In the genomic region with DNA sequence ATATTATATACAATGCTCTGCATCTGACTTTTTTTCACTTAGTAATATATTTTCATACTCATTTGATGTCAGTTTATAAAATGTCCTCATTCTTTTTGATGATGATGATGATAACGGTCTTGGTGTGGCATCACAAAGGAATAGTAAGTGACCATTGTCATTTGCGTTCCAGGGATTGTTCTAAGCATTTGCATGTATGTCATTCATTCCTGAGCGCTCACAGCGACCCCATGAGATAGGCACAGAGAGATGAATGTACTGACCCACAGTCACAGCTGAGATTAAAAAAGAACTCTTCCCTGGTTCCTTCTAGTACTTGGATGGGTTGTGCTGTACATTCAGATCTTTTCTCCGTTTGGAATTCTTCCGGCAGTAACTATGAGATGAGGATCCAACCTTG, we compare ENCODE assay signal across 18 cellular contexts.
"Had no signal": no experiment of that assay in that cellular context is flagged by ENCODE, and none has a peak within 500 bp of the region (broad histone marks: within the 10 kb centered on the region; RNA-seq: fewer than 3 reads in every experiment).

No MANE protein-coding gene starts in this region.

- H3K9me3 Mint-ChIP-seq: effector memory CD8-positive, alpha-beta T cell; natural killer cell; stimulated activated naive CD8-positive, alpha-beta T cell treated with anti-CD3 and anti-CD28 coated beads, Interleukin-15, amount 100 ng/mL, for 72 hours had no signal

- H3K9ac ChIP-seq: parathyroid adenoma had no signal

- ATAC-seq: effector memory CD8-positive, alpha-beta T cell; left ventricle myocardium superior; lower lobe of right lung; natural killer cell; sciatic nerve; stimulated activated naive CD8-positive, alpha-beta T cell treated with anti-CD3 and anti-CD28 coated beads, Interleukin-15, amount 100 ng/mL, for 72 hours had no signal

- H3K4me1 ChIP-seq: lower lobe of right lung, suprapubic skin, transverse colon, vagina had no signal

- H3K9me3 ChIP-seq: lower lobe of right lung, suprapubic skin, transverse colon, vagina had no signal

- H3K79me2 ChIP-seq: parathyroid adenoma had no signal

- H3K36me3 ChIP-seq: lower lobe of right lung, suprapubic skin, transverse colon, vagina had no signal

- H3K27ac Mint-ChIP-seq: effector memory CD8-positive, alpha-beta T cell; natural killer cell; progenitor cell of endocrine pancreas; stimulated activated naive CD8-positive, alpha-beta T cell treated with anti-CD3 and anti-CD28 coated beads, Interleukin-15, amount 100 ng/mL, for 72 hours had no signal

- H3K27me3 ChIP-seq: suprapubic skin, transverse colon, vagina had no signal

- H3K4me3 Mint-ChIP-seq: effector memory CD8-positive, alpha-beta T cell; natural killer cell; stimulated activated naive CD8-positive, alpha-beta T cell treated with anti-CD3 and anti-CD28 coated beads, Interleukin-15, amount 100 ng/mL, for 72 hours had no signal

- H3K36me3 Mint-ChIP-seq: natural killer cell had no signal

- H3K4me2 ChIP-seq: smooth muscle cell had no signal

- DNase-seq: cortex of kidney; effector memory CD8-positive, alpha-beta T cell; left ventricle myocardium superior; lower lobe of right lung; natural killer cell; stimulated activated CD4-positive, alpha-beta T cell treated with anti-CD3 and anti-CD28 coated beads, Interleukin-12 subunit alpha, Interleukin-12 subunit beta, amount 100 ng/mL, for 4 hours; stimulated activated CD4-positive, alpha-beta T cell treated with anti-CD3 and anti-CD28 coated beads, Interleukin-1b, Interleukin-23, amount 100 ng/mL, for 48 hours; stimulated activated CD4-positive, alpha-beta T cell treated with anti-CD3 and anti-CD28 coated beads, Interleukin-4, amount 100 ng/mL, for 1 hour; stimulated activated CD8-positive, alpha-beta memory T cell treated with anti-CD3 and anti-CD28 coated beads, Interleukin-4, amount 100 ng/mL, for 48 hours; stimulated activated naive CD4-positive, alpha-beta T cell; stimulated activated naive CD8-positive, alpha-beta T cell treated with anti-CD3 and anti-CD28 coated beads, Interleukin-15, amount 100 ng/mL, for 72 hours; transverse colon had no signal

- H3K4me3 ChIP-seq: lower lobe of right lung, smooth muscle cell, suprapubic skin, transverse colon, vagina had no signal

- H3K4me1 Mint-ChIP-seq: natural killer cell; stimulated activated naive CD8-positive, alpha-beta T cell treated with anti-CD3 and anti-CD28 coated beads, Interleukin-15, amount 100 ng/mL, for 72 hours had no signal

- H3K27ac ChIP-seq: lower lobe of right lung, parathyroid adenoma, suprapubic skin, transverse colon, vagina had no signal
